19 cellular contexts compared by ENCODE assay signal in the genomic region with DNA sequence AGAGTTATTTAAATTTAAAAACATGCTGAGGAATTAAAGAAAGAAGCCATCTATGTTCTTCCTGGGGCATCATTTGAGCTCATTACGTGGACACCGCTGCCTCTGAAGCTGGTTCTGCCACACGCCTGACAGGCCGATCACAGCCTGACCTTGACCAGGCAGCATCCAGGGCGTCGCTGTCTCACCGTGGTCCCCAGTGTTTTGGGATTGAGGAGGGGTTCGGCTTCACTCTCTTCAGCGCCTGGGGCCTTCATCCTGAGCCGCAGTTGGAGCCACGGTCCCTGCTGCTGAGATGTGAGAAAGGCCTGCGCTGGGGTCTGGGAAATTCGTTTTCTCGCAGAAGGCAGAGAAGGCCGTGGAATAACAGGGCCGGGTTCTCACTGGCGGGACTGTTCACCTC.
A peak's percentile ranks its signal among the peaks of the same experiment; 100 is the strongest.
DNase-seq lines count a peak whose midpoint lies in the region; ATAC-seq and TF ChIP-seq lines count a peak whose summit lies in the region.
"Had no signal": no experiment of that assay in that cellular context is flagged by ENCODE, and none has a peak within 500 bp of the region (broad histone marks: within the 10 kb centered on the region; RNA-seq: fewer than 3 reads in every experiment).

No MANE protein-coding gene starts in this region.

- peak overlapping the region; percentile 58 for H3K4me2 ChIP-seq in DND-41 (ENCODE audit: insufficient read depth, low read length)

- TF ChIP-seq POLR2A in spleen (IDR thresholded peaks at IDR 0.05), result no peak

- peak overlapping the region in 3 of 5 experiments; percentile 59 to 90 (median 77) for H3K27ac Mint-ChIP-seq in brain

- no peak for DNase-seq in DND-41
- DNase-seq in spleen, result peak; percentile 48
- no peak for DNase-seq in HAP-1 (ENCODE audit: low spot score in 2 of 2)
- no peak for DNase-seq in activated effector memory CD4-positive, alpha-beta T cell treated with anti-CD3 and anti-CD28 coated beads, Interleukin-2, amount 50 U/mL, for 16 hours
- DNase-seq in NCI-H1105 (lab: John Stamatoyannopoulos, UW), result no peak
- DNase-seq in GM10266 (ENCODE audit: extremely low spot score), result no peak
- DNase-seq: DMS53; KG1; NCI-H1105 treated with DMSO at 0.1 percent for 48 hours; NCI-H2029 treated with DMSO at 0.1 percent for 48 hours; NCI-H226; NCI-H774; NK-92 treated with Interleukin-12 subunit alpha and Interleukin-12 subunit beta, amount 100 ng/mL, for 24 hours; SHP77 treated with DMSO at 0.1 percent for 48 hours had no signal

- H3K4me1 ChIP-seq in DND-41 (ENCODE audit: insufficient read depth, low read length), result peaks cover 35% of the 10 kb centered on the region
- H3K4me1 ChIP-seq in spleen, result peaks cover 0 to 44% (median 11%) of the 10 kb centered on the region in 6 donors
- H3K4me1 ChIP-seq in HAP-1, result no peaks in the 10 kb centered on the region

- no peaks in the 10 kb centered on the region for H3K9me3 ChIP-seq in DND-41 (ENCODE audit: insufficient read depth, low read length, severe bottlenecking)
- H3K9me3 ChIP-seq in spleen, result peaks cover 0 to 6% (median 0%) of the 10 kb centered on the region in 8 donors
- H3K9me3 ChIP-seq in HAP-1, result peaks cover 2% of the 10 kb centered on the region; the same call in 1 of the 2 replicates

- no peak overlapping the region for H3K4me3 Mint-ChIP-seq in brain

- TF ChIP-seq CTCF in DND-41 (IDR thresholded peaks at IDR 0.05; ENCODE audit: borderline replicate concordance, extremely low read depth, low read length, poor library complexity, severe bottlenecking) (no peak), brain (conservative IDR thresholded peaks at IDR 0.05) (no peak), spleen (IDR thresholded peaks at IDR 0.05 in 8 of 11, conservative IDR thresholded peaks at IDR 0.05 in 3 of 11) (no peak), GM10266 (IDR thresholded peaks at IDR 0.05; ENCODE audit: control insufficient read depth, insufficient read depth, low read depth, missing control alignments) (no peak)

- peaks cover 61% of the 10 kb centered on the region for H3K79me2 ChIP-seq in DND-41 (ENCODE audit: insufficient read depth, low read length)

- in situ Hi-C loops in HAP-1 (cut with MboI; ENCODE audit: low sequenced_read_pairs), result no loop called here

- peaks cover 42% of the 10 kb centered on the region for H3K4me1 Mint-ChIP-seq in brain

- intact Hi-C loops in spleen (cut with DNase I; ENCODE audit: low total_unique reads), result no loop called here

- peaks cover 23% of the 10 kb centered on the region for H3K36me3 Mint-ChIP-seq in brain

- peaks cover 81% of the 10 kb centered on the region for H4K20me1 ChIP-seq in DND-41 (ENCODE audit: insufficient read depth, low read length)

- H3K27me3 ChIP-seq in DND-41 (ENCODE audit: insufficient read depth, low read length, poor library complexity), result no peaks in the 10 kb centered on the region
- H3K27me3 ChIP-seq in layer of hippocampus (ENCODE audit: control insufficient read depth, insufficient read depth, low read length), result no peaks in the 10 kb centered on the region
- H3K27me3 ChIP-seq in spleen (replicated peaks in 1 of 7), result no peaks in the 10 kb centered on the region
- H3K27me3 ChIP-seq in HAP-1 (ENCODE audit: low read depth), result no peaks in the 10 kb centered on the region

- no peak for ATAC-seq in DND-41 (ENCODE audit: insufficient read depth, low read depth)

- H2AFZ ChIP-seq in DND-41 (ENCODE audit: low read depth, low read length), result no peak overlapping the region

- 93 to 97% (median 95%) methylated on average over 17 of the region's 17 CpGs for WGBS in spleen, 5 donors

- H3K27me3 Mint-ChIP-seq in brain, result peaks cover 6% of the 10 kb centered on the region

- peak overlapping the region; percentile 74 for H3K27ac ChIP-seq in DND-41 (ENCODE audit: low read length)
- peak overlapping the region; percentile 42 for H3K27ac ChIP-seq in layer of hippocampus (ENCODE audit: low read depth, low read length)
- H3K27ac ChIP-seq in spleen, result no peak overlapping the region
- H3K27ac ChIP-seq: C4-2B, HL-60, RWPE1 had no signal

- peaks cover 0 to 3% (median 2%) of the 10 kb centered on the region in 5 experiments for H3K9me3 Mint-ChIP-seq in brain

- peak overlapping the region; percentile 19; the same call in 1 of the 2 replicates for H3K9ac ChIP-seq in DND-41 (ENCODE audit: low read depth, low read length)

- H3K4me3 ChIP-seq in DND-41 (ENCODE audit: low read depth in 1 of 2, low read length in 2 of 2), result no peak overlapping the region
- H3K4me3 ChIP-seq in spleen, result no peak overlapping the region
- H3K4me3 ChIP-seq in HAP-1, result no peak overlapping the region

- H3K36me3 ChIP-seq in DND-41 (ENCODE audit: insufficient read depth, low read length) (peaks cover 9% of the 10 kb centered on the region), spleen (peaks cover 0 to 11% (median 0%) of the 10 kb centered on the region in 6 donors), HAP-1 (replicated peaks) (no peaks in the 10 kb centered on the region)

Comparison
In these comparisons a context has a peak if more than half of its experiments do, and no peak if none do; other contexts are left out.
1. H3K27ac ChIP-seq: peak in DND-41 (single experiment) and layer of hippocampus (single experiment); none in spleen (0 of 8).